Comparison of ENCODE assay signal across 9 cellular contexts in genomic region chr16:28981517-28981916, GRCh38. TPM values are rescaled to one million over a fixed set of nuclear protein-coding genes. Genes with fewer than 3 reads are reported as not detected.
DNase-seq lines count a peak whose midpoint lies in the region; ATAC-seq and TF ChIP-seq lines count a peak whose summit lies in the region.
"Had no signal": no experiment of that assay in that cellular context is flagged by ENCODE, and none has a peak within 500 bp of the region (broad histone marks: within the 10 kb centered on the region; RNA-seq: fewer than 3 reads in every experiment).

No MANE protein-coding gene starts in this region.

- no peaks in the 10 kb centered on the region for H3K9me3 Mint-ChIP-seq in HFFc6
- peaks cover 5% of the 10 kb centered on the region for H3K9me3 Mint-ChIP-seq in activated CD8-positive, alpha-beta T cell treated with anti-CD3 and anti-CD28 coated beads for 36 hours

- no peak overlapping the region for H3K27ac Mint-ChIP-seq in HFFc6
- no peak overlapping the region for H3K27ac Mint-ChIP-seq in activated CD8-positive, alpha-beta T cell treated with anti-CD3 and anti-CD28 coated beads for 36 hours

- no peaks in the 10 kb centered on the region; the same call in 1 of the 2 replicates for H3K27me3 Mint-ChIP-seq in HFFc6 (ENCODE audit: insufficient read depth)
- H3K27me3 Mint-ChIP-seq in activated CD8-positive, alpha-beta T cell treated with anti-CD3 and anti-CD28 coated beads for 36 hours: no peaks in the 10 kb centered on the region

- no peak overlapping the region for H3K4me3 Mint-ChIP-seq in HFFc6
- H3K4me3 Mint-ChIP-seq in activated CD8-positive, alpha-beta T cell treated with anti-CD3 and anti-CD28 coated beads for 36 hours: no peak overlapping the region

- POLR2A ChIA-PET in activated CD8-positive, alpha-beta T cell treated with anti-CD3 and anti-CD28 coated beads for 36 hours (lab: Charles Lee): no interaction called here

- H3K4me3 ChIP-seq in AG10803 (ENCODE audit: low read length): no peak overlapping the region

- DNase-seq in AG10803 (ENCODE audit: low read depth): no peak
- DNase-seq in HFFc6: no peak
- peak; percentile 73 for DNase-seq in activated CD8-positive, alpha-beta T cell treated with anti-CD3 and anti-CD28 coated beads for 36 hours
- peak; percentile 26 for DNase-seq in left kidney (ENCODE audit: low read depth, low spot score)
- DNase-seq in NCI-H1694 treated with DMSO at 0.1 percent for 48 hours (lab: John Stamatoyannopoulos, UW): no peak
- DNase-seq: mesenchymal stem cell had no signal

- intact Hi-C loops in activated CD8-positive, alpha-beta T cell treated with anti-CD3 and anti-CD28 coated beads for 36 hours (cut with micrococcal nuclease): no loop called here

- H3K4me1 Mint-ChIP-seq in HFFc6 (ENCODE audit: low read depth): peaks cover 2% of the 10 kb centered on the region
- peaks cover 34% of the 10 kb centered on the region for H3K4me1 Mint-ChIP-seq in activated CD8-positive, alpha-beta T cell treated with anti-CD3 and anti-CD28 coated beads for 36 hours (ENCODE audit: low read depth)

- TF ChIP-seq CTCF in AG10803 (conservative IDR thresholded peaks at IDR 0.05; ENCODE audit: low read length) (peak; percentile 50), HFFc6 (IDR thresholded peaks at IDR 0.05) (peak; percentile 86)
- TF ChIP-seq CTCF in activated CD8-positive, alpha-beta T cell treated with anti-CD3 and anti-CD28 coated beads for 36 hours (IDR thresholded peaks at IDR 0.05): peak; percentile 75

- CTCF ChIA-PET in activated CD8-positive, alpha-beta T cell treated with anti-CD3 and anti-CD28 coated beads for 36 hours (lab: Charles Lee): interaction anchor here (0.9 to 4.1 kb wide), 6 partner anchors 8 to 48 kb away, joined by 3 to 17 read pairs (median 4); no protein-coding TSS in a partner anchor

- no peak for ATAC-seq in activated CD8-positive, alpha-beta T cell treated with anti-CD3 and anti-CD28 coated beads for 36 hours
- ATAC-seq in GM19328 (IDR thresholded peaks at IDR 0.05; ENCODE audit: unreplicated experiment): no peak
- no peak for ATAC-seq in GM21390 (IDR thresholded peaks at IDR 0.05; ENCODE audit: unreplicated experiment)
- no peak for ATAC-seq in GM19452 (IDR thresholded peaks at IDR 0.05; ENCODE audit: unreplicated experiment)

- H3K36me3 Mint-ChIP-seq in HFFc6 (ENCODE audit: low read depth): peaks cover 13% of the 10 kb centered on the region
- H3K36me3 Mint-ChIP-seq in activated CD8-positive, alpha-beta T cell treated with anti-CD3 and anti-CD28 coated beads for 36 hours (ENCODE audit: low read depth): peaks cover 54% of the 10 kb centered on the region

RNA-seq across cellular contexts. Expression of gene LAT, which starts 3.3 kb away (rescaled TPM):
- 1 to 10 TPM; 2.9 to 5.0 (median 4.4) TPM for total RNA-seq in HFFc6 (2021; fragmentation: NEBNext Ultra II Directional; extraction: Animal tissue kit (Norgen Biotek cat#: 25700))
- 100 to 1,000 TPM; 193 to 206 TPM for total RNA-seq in activated CD8-positive, alpha-beta T cell treated with anti-CD3 and anti-CD28 coated beads for 36 hours

RNA-seq across cellular contexts. Expression of gene SPNS1, which starts 6.9 kb away (rescaled TPM):
- total RNA-seq in HFFc6 (2021; fragmentation: NEBNext Ultra II Directional; extraction: Animal tissue kit (Norgen Biotek cat#: 25700)): 10 to 100 TPM; 36.9 to 43.0 (median 39.9) TPM
- 10 to 100 TPM; 14.6 to 18.2 TPM for total RNA-seq in activated CD8-positive, alpha-beta T cell treated with anti-CD3 and anti-CD28 coated beads for 36 hours

RNA-seq across cellular contexts. Expression of gene NFATC2IP, which starts 30.8 kb away (rescaled TPM):
- 10 to 100 TPM; 18.1 to 21.9 (median 19.9) TPM for total RNA-seq in HFFc6 (2021; fragmentation: NEBNext Ultra II Directional; extraction: Animal tissue kit (Norgen Biotek cat#: 25700))
- 10 to 100 TPM; 63.8 to 71.8 TPM for total RNA-seq in activated CD8-positive, alpha-beta T cell treated with anti-CD3 and anti-CD28 coated beads for 36 hours

RNA-seq across cellular contexts. Expression of gene CD19, which starts 49.7 kb away (rescaled TPM):
- total RNA-seq in HFFc6 (2021; fragmentation: NEBNext Ultra II Directional; extraction: Animal tissue kit (Norgen Biotek cat#: 25700)): not detected
- 1 to 10 TPM; 1.1 to 1.3 TPM for total RNA-seq in activated CD8-positive, alpha-beta T cell treated with anti-CD3 and anti-CD28 coated beads for 36 hours

RNA-seq across cellular contexts. Expression of gene RABEP2, which starts 56.5 kb away (rescaled TPM):
- total RNA-seq in HFFc6 (2021; fragmentation: NEBNext Ultra II Directional; extraction: Animal tissue kit (Norgen Biotek cat#: 25700)): 10 to 100 TPM; 19.8 to 24.9 (median 21.9) TPM
- total RNA-seq in activated CD8-positive, alpha-beta T cell treated with anti-CD3 and anti-CD28 coated beads for 36 hours: 10 to 100 TPM; 13.1 to 14.0 TPM

Comparison
In these comparisons a context has a peak if more than half of its experiments do, and no peak if none do; other contexts are left out.
1. DNase-seq: peak in activated CD8-positive, alpha-beta T cell treated with anti-CD3 and anti-CD28 coated beads for 36 hours (single experiment) and left kidney (single experiment); none in AG10803 (single experiment), HFFc6 (single experiment) and NCI-H1694 treated with DMSO at 0.1 percent for 48 hours (single experiment).
2. RNA of gene LAT, which starts 3.3 kb away (total RNA-seq): 193 to 206 TPM in activated CD8-positive, alpha-beta T cell treated with anti-CD3 and anti-CD28 coated beads for 36 hours; 2.9 to 5.0 TPM in HFFc6; every median in the first group is over 10 times any median in the second.
3. Peak in every context shown above with its lines, with median percentiles within 50 percentile points of each other: CTCF ChIP-seq.